In the genomic region with DNA sequence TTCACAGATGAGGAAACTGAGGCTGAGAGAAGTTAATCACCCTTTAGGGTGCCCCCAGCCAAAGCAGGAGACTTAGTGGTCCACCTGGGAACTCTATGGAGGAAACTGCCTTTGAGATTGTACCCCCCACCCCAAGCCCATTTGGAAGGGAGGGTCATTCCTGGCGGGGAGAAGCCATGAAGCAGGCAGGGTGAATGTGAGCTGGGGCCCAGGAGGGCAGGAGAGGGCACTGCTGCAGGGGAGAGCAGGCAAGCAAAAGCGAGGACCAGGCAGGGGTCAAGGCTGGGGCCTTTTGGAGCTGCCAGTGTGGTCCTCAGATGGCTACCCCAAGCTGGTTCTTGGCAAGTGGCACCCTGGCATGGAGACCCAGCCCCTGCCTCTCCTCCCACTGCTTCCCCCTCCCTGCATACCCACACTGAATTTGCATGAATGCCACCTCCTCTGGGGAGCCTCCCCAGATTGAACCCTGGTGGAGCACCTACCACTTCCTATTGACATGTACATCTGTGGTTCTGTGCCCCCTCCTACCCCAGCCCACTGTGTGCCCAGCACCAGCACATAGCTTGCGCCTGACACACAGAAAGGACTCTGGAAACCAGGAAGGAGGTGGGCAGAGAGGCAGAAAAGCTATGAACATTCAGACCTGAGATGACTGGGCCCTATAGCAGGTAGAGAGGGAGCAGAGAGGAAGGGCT, we compare ENCODE assay signal across 1 cellular context.
TF ChIP-seq lines count a peak whose summit lies in the region.

No MANE protein-coding gene starts in this region.

TF ChIP-seq in SK-N-SH, 30 proteins besides CTCF, POLR2A, EP300 and RAD21 (continued from another document):
- TF ChIP-seq GABPA (IDR thresholded peaks at IDR 0.05; ENCODE audit: low read depth): no peak
- no peak for TF ChIP-seq YY1 (IDR thresholded peaks at IDR 0.05; ENCODE audit: low read depth)
- TF ChIP-seq RXRA (IDR thresholded peaks at IDR 0.05; ENCODE audit: borderline replicate concordance, low read depth): no peak
- TF ChIP-seq FOXM1 (IDR thresholded peaks at IDR 0.05; ENCODE audit: low read depth): no peak
- TF ChIP-seq POLR2AphosphoS5 (IDR thresholded peaks at IDR 0.05; ENCODE audit: low read depth, low read length): no peak
- TF ChIP-seq ELF1 (IDR thresholded peaks at IDR 0.05): no peak
